ENCODE assay signal across 1 cellular context in genomic region chr15:86852741-86853140, GRCh38.
TF ChIP-seq lines count a peak whose summit lies in the region.

No MANE protein-coding gene starts in this region.

TF ChIP-seq in H1, 55 proteins besides CTCF, POLR2A, EP300 and RAD21 (continued from another document):
- TF ChIP-seq, protein P1, sequence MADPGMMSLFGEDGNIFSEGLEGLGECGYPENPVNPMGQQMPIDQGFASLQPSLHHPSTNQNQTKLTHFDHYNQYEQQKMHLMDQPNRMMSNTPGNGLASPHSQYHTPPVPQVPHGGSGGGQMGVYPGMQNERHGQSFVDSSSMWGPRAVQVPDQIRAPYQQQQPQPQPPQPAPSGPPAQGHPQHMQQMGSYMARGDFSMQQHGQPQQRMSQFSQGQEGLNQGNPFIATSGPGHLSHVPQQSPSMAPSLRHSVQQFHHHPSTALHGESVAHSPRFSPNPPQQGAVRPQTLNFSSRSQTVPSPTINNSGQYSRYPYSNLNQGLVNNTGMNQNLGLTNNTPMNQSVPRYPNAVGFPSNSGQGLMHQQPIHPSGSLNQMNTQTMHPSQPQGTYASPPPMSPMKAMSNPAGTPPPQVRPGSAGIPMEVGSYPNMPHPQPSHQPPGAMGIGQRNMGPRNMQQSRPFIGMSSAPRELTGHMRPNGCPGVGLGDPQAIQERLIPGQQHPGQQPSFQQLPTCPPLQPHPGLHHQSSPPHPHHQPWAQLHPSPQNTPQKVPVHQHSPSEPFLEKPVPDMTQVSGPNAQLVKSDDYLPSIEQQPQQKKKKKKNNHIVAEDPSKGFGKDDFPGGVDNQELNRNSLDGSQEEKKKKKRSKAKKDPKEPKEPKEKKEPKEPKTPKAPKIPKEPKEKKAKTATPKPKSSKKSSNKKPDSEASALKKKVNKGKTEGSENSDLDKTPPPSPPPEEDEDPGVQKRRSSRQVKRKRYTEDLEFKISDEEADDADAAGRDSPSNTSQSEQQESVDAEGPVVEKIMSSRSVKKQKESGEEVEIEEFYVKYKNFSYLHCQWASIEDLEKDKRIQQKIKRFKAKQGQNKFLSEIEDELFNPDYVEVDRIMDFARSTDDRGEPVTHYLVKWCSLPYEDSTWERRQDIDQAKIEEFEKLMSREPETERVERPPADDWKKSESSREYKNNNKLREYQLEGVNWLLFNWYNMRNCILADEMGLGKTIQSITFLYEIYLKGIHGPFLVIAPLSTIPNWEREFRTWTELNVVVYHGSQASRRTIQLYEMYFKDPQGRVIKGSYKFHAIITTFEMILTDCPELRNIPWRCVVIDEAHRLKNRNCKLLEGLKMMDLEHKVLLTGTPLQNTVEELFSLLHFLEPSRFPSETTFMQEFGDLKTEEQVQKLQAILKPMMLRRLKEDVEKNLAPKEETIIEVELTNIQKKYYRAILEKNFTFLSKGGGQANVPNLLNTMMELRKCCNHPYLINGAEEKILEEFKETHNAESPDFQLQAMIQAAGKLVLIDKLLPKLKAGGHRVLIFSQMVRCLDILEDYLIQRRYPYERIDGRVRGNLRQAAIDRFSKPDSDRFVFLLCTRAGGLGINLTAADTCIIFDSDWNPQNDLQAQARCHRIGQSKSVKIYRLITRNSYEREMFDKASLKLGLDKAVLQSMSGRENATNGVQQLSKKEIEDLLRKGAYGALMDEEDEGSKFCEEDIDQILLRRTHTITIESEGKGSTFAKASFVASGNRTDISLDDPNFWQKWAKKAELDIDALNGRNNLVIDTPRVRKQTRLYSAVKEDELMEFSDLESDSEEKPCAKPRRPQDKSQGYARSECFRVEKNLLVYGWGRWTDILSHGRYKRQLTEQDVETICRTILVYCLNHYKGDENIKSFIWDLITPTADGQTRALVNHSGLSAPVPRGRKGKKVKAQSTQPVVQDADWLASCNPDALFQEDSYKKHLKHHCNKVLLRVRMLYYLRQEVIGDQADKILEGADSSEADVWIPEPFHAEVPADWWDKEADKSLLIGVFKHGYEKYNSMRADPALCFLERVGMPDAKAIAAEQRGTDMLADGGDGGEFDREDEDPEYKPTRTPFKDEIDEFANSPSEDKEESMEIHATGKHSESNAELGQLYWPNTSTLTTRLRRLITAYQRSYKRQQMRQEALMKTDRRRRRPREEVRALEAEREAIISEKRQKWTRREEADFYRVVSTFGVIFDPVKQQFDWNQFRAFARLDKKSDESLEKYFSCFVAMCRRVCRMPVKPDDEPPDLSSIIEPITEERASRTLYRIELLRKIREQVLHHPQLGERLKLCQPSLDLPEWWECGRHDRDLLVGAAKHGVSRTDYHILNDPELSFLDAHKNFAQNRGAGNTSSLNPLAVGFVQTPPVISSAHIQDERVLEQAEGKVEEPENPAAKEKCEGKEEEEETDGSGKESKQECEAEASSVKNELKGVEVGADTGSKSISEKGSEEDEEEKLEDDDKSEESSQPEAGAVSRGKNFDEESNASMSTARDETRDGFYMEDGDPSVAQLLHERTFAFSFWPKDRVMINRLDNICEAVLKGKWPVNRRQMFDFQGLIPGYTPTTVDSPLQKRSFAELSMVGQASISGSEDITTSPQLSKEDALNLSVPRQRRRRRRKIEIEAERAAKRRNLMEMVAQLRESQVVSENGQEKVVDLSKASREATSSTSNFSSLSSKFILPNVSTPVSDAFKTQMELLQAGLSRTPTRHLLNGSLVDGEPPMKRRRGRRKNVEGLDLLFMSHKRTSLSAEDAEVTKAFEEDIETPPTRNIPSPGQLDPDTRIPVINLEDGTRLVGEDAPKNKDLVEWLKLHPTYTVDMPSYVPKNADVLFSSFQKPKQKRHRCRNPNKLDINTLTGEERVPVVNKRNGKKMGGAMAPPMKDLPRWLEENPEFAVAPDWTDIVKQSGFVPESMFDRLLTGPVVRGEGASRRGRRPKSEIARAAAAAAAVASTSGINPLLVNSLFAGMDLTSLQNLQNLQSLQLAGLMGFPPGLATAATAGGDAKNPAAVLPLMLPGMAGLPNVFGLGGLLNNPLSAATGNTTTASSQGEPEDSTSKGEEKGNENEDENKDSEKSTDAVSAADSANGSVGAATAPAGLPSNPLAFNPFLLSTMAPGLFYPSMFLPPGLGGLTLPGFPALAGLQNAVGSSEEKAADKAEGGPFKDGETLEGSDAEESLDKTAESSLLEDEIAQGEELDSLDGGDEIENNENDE (IDR thresholded peaks at IDR 0.05; ENCODE audit: insufficient replicate concordance, low read length), result no peak
- no peak for TF ChIP-seq CREB1 (IDR thresholded peaks at IDR 0.05)
- TF ChIP-seq SIX5 (IDR thresholded peaks at IDR 0.05; ENCODE audit: low read depth, low read length), result no peak
- TF ChIP-seq TEAD4 (IDR thresholded peaks at IDR 0.05; ENCODE audit: low read depth, low read length), result no peak
- no peak for TF ChIP-seq JUN (IDR thresholded peaks at IDR 0.05; ENCODE audit: low read depth, low read length)
- TF ChIP-seq FOSL1 (IDR thresholded peaks at IDR 0.05; ENCODE audit: insufficient read depth, low read depth, low read length), result no peak
- no peak for TF ChIP-seq RBBP5 (IDR thresholded peaks at IDR 0.05; ENCODE audit: borderline replicate concordance, low read depth, low read length)
- TF ChIP-seq RNF2 (IDR thresholded peaks at IDR 0.05; ENCODE audit: borderline replicate concordance, low read depth, low read length, missing control alignments, poor library complexity, severe bottlenecking), result no peak
- TF ChIP-seq YY1 (IDR thresholded peaks at IDR 0.05; ENCODE audit: low read depth, low read length), result no peak
- TF ChIP-seq SUZ12 (IDR thresholded peaks at IDR 0.05; ENCODE audit: low read length), result no peak
- no peak for TF ChIP-seq RFX5 (IDR thresholded peaks at IDR 0.05; ENCODE audit: borderline replicate concordance, low read depth, low read length)
- TF ChIP-seq TAF7 (optimal IDR thresholded peaks at IDR 0.05; ENCODE audit: borderline replicate concordance, low read depth, low read length), result no peak
- no peak for TF ChIP-seq E2F6 (IDR thresholded peaks at IDR 0.05)
- TF ChIP-seq TCF12 (IDR thresholded peaks at IDR 0.05; ENCODE audit: low read depth, low read length), result no peak
- TF ChIP-seq BACH1 (IDR thresholded peaks at IDR 0.05; ENCODE audit: low read length), result no peak
- TF ChIP-seq POLR2AphosphoS5 (IDR thresholded peaks at IDR 0.05; ENCODE audit: low read depth, low read length), result no peak
- TF ChIP-seq CBX5 (IDR thresholded peaks at IDR 0.05; ENCODE audit: low read depth, low read length), result no peak
